ENCODE assay signal across 7 cellular contexts in genomic region chrX:99348256-99348655, GRCh38.
"Had no signal": no experiment of that assay in that cellular context is flagged by ENCODE, and none has a peak within 500 bp of the region (broad histone marks: within the 10 kb centered on the region; RNA-seq: fewer than 3 reads in every experiment).

No MANE protein-coding gene starts in this region.

- DNase-seq: GDM1, GF-D8 had no signal

- FAIRE-seq: G401.6, GM12878, GM12892, GM18507, GM19239 had no signal

- ATAC-seq: GM12878 had no signal

- H3K4me3 ChIP-seq: GM12878 had no signal
